Comparison of ENCODE assay signal across 8 cellular contexts in genomic region chr5:122756263-122756911, GRCh38. TPM values are rescaled to one million over a fixed set of nuclear protein-coding genes. Genes with fewer than 3 reads are reported as not detected.
DNase-seq lines count a peak whose midpoint lies in the region; ATAC-seq and TF ChIP-seq lines count a peak whose summit lies in the region.

No MANE protein-coding gene starts in this region.

- H3K27ac ChIP-seq in PC-3 (ENCODE audit: low read length) (no peak overlapping the region), SJCRH30 (no peak overlapping the region)

- peak; percentile 80 for ATAC-seq in GM18858 (IDR thresholded peaks at IDR 0.05; ENCODE audit: unreplicated experiment)
- peak; percentile 60 for ATAC-seq in HG02763 (IDR thresholded peaks at IDR 0.05; ENCODE audit: unreplicated experiment)
- peak; percentile 48 for ATAC-seq in PC-3
- ATAC-seq in Right ventricle myocardium superior (ENCODE audit: poor library complexity), result peak; percentile 82

- H2AFZ ChIP-seq in PC-3 (ENCODE audit: low read length), result no peak overlapping the region

- POLR2A ChIA-PET in PC-3 (lab: Charles Lee; ENCODE audit: unreplicated experiment), result no interaction called here

- DNase-seq in PC-3 (peak; percentile 42), Right ventricle myocardium superior (no peak), GM19240 (ENCODE audit: insufficient read length, low spot score) (no peak), SK-N-DZ (ENCODE audit: low spot score) (no peak), 8988T (no peak), SJCRH30 (no peak)

- no TSS peak for BruUV-seq in PC-3 (replicated peaks; lab: Mats Ljungman, UMichigan)

- H3K79me2 ChIP-seq in PC-3 (ENCODE audit: low read length), result no peaks in the 10 kb centered on the region

- intact Hi-C loops in PC-3 (cut with micrococcal nuclease) (no loop called here), Right ventricle myocardium superior (cut with DNase I) (no loop called here)

- H3K4me3 ChIP-seq in PC-3 (ENCODE audit: low read length), result no peak overlapping the region
- H3K4me3 ChIP-seq in SJCRH30, result no peak overlapping the region

- no peaks in the 10 kb centered on the region for H3K9me3 ChIP-seq in PC-3 (ENCODE audit: low read length)
- no peaks in the 10 kb centered on the region for H3K9me3 ChIP-seq in SJCRH30 (replicated peaks)

- no peak overlapping the region for H3K4me2 ChIP-seq in PC-3 (ENCODE audit: low read length)

- TF ChIP-seq CTCF in PC-3 (conservative IDR thresholded peaks at IDR 0.05; ENCODE audit: low read depth, low read length), result no peak

- CTCF ChIA-PET in PC-3 (lab: Charles Lee), result no interaction called here

- H3K9me2 ChIP-seq in PC-3 (replicated peaks; ENCODE audit: low read length), result no peaks in the 10 kb centered on the region

- no peaks in the 10 kb centered on the region for H4K20me1 ChIP-seq in PC-3 (ENCODE audit: low read length)

- H3K27me3 ChIP-seq in PC-3 (ENCODE audit: low read length), result no peaks in the 10 kb centered on the region
- no peaks in the 10 kb centered on the region for H3K27me3 ChIP-seq in SJCRH30

- H3K9ac ChIP-seq in PC-3 (ENCODE audit: low read length), result no peak overlapping the region

- no peaks in the 10 kb centered on the region for H3F3A ChIP-seq in PC-3 (ENCODE audit: low read length, unreplicated experiment)

- H3K4me1 ChIP-seq in PC-3 (ENCODE audit: insufficient read depth, low read length) (peaks cover 4% of the 10 kb centered on the region; the same call in 1 of the 2 replicates), SJCRH30 (no peaks in the 10 kb centered on the region)

- H3K36me3 ChIP-seq in PC-3 (ENCODE audit: low read depth, low read length), result no peaks in the 10 kb centered on the region
- H3K36me3 ChIP-seq in SJCRH30, result no peaks in the 10 kb centered on the region

RNA-seq across cellular contexts. Expression of gene SNX2, which starts 18.5 kb away (rescaled TPM):
- 30.5 and 33.7 TPM in 2 replicates for total RNA-seq in PC-3 (2014; rRNA removed)
- total RNA-seq in Right ventricle myocardium superior, result 41.0 TPM
- 52.5 and 59.3 TPM in 2 replicates for polyA plus RNA-seq in SK-N-DZ (2014; cell fraction: cytosol; rRNA removed)
- 13.3 and 20.9 TPM in 2 replicates for polyA plus RNA-seq in SK-N-DZ (2014; cell fraction: nucleus; rRNA removed)
- 45.4 and 46.9 TPM in 2 replicates for total RNA-seq in SJCRH30 (2014; rRNA removed; shearing (Covaris generic))
